17 cellular contexts compared by ENCODE assay signal in genomic region chr4:151566053-151566452, GRCh38.
A peak's percentile ranks its signal among the peaks of the same experiment; 100 is the strongest.
DNase-seq lines count a peak whose midpoint lies in the region; ATAC-seq, FAIRE-seq and TF ChIP-seq lines count a peak whose summit lies in the region.
"Had no signal": no experiment of that assay in that cellular context is flagged by ENCODE, and none has a peak within 500 bp of the region (broad histone marks: within the 10 kb centered on the region; RNA-seq: fewer than 3 reads in every experiment).

No MANE protein-coding gene starts in this region.

- ATAC-seq in HepG2 (no peak), right lobe of liver (no peak), GM19035 (IDR thresholded peaks at IDR 0.05; ENCODE audit: unreplicated experiment) (no peak), HG02763 (IDR thresholded peaks at IDR 0.05; ENCODE audit: unreplicated experiment) (no peak)
- ATAC-seq: CD8-positive, alpha-beta T cell; HCT116 had no signal

- H3F3A ChIP-seq in SU-DHL-6 (ENCODE audit: insufficient read depth): no peaks in the 10 kb centered on the region

- intact Hi-C loops in HepG2 (cut with micrococcal nuclease; ENCODE audit: unreplicated experiment) (no loop called here), right lobe of liver (cut with DNase I) (no loop called here)

- H3K27ac ChIP-seq in HepG2 (ENCODE audit: extremely low read length, insufficient read depth, low read length) (no peak overlapping the region), right lobe of liver (no peak overlapping the region), SU-DHL-6 (ENCODE audit: low read depth, low read length) (no peak overlapping the region), small intestine (ENCODE audit: low read depth in 1 of 2, low read length in 1 of 2) (no peak overlapping the region)
- H3K27ac ChIP-seq: BLaER1 had no signal

- POLR2A ChIA-PET in HepG2 (lab: Yijun Ruan, JAX): no interaction called here

- TF ChIP-seq CTCF in HepG2 (CRISPR knock-in tag; IDR thresholded peaks at IDR 0.05) (no peak), right lobe of liver (IDR thresholded peaks at IDR 0.05) (no peak), SU-DHL-6 (IDR thresholded peaks at IDR 0.05; ENCODE audit: insufficient read depth, low read length, poor library complexity, severe bottlenecking) (no peak)

- H3K79me2 ChIP-seq in HepG2 (ENCODE audit: insufficient read depth, low read length): no peaks in the 10 kb centered on the region
- no peaks in the 10 kb centered on the region for H3K79me2 ChIP-seq in SU-DHL-6 (ENCODE audit: insufficient read depth, low read length)

- H3K9me3 ChIP-seq in HepG2 (ENCODE audit: low read length) (no peaks in the 10 kb centered on the region), right lobe of liver (no peaks in the 10 kb centered on the region), SU-DHL-6 (ENCODE audit: insufficient read depth, low read length) (no peaks in the 10 kb centered on the region), small intestine (ENCODE audit: control insufficient read depth, low read depth) (no peaks in the 10 kb centered on the region)
- H3K9me3 ChIP-seq: BLaER1 had no signal

- no peaks in the 10 kb centered on the region for H3K9me2 ChIP-seq in SU-DHL-6 (replicated peaks; ENCODE audit: insufficient read depth, low read length)

- BruUV-seq in HepG2 (replicated peaks; lab: Mats Ljungman, UMichigan): no TSS peak

- H3K4me1 ChIP-seq in HepG2 (ENCODE audit: insufficient read depth, low read length) (no peaks in the 10 kb centered on the region), right lobe of liver (no peaks in the 10 kb centered on the region), small intestine (ENCODE audit: control insufficient read depth in 2 of 2, insufficient read depth in 1 of 2, low read depth in 1 of 2, low read length in 1 of 2) (peaks cover 3 to 4% of the 10 kb centered on the region in 2 donors)

- CTCF ChIA-PET in HepG2 (lab: Yijun Ruan, JAX; ENCODE audit: low intra/inter-chr PET ratio, low total read pairs): no interaction called here

- H4K20me1 ChIP-seq in HepG2 (ENCODE audit: insufficient read depth, low read length) (no peaks in the 10 kb centered on the region), SU-DHL-6 (ENCODE audit: low read depth, low read length) (no peaks in the 10 kb centered on the region)
- H4K20me1 ChIP-seq: BLaER1 had no signal

- FAIRE-seq in HepG2 (lab: Jason Lieb, UNC): no peak
- no peak for FAIRE-seq in small intestine (lab: Jason Lieb, UNC)
- FAIRE-seq: HTR-8/SVneo had no signal

- no peak for TF ChIP-seq POLR2A in HepG2 (IDR thresholded peaks at IDR 0.05; ENCODE audit: insufficient read depth in 1 of 2, low read depth in 2 of 2, low read length in 2 of 2)
- TF ChIP-seq POLR2A in right lobe of liver (IDR thresholded peaks at IDR 0.05): no peak

- H3K36me3 ChIP-seq in HepG2 (replicated peaks in 1 of 2; ENCODE audit: control insufficient read depth in 1 of 2, insufficient read depth in 2 of 2, low read length in 2 of 2) (no peaks in the 10 kb centered on the region; a peak in 1 of 5 replicates), right lobe of liver (no peaks in the 10 kb centered on the region), SU-DHL-6 (ENCODE audit: low read length) (no peaks in the 10 kb centered on the region), small intestine (ENCODE audit: control insufficient read depth in 2 of 2, insufficient read depth in 2 of 2, low read length in 2 of 2) (no peaks in the 10 kb centered on the region)
- H3K36me3 ChIP-seq: BLaER1 had no signal

- in situ Hi-C loops in HepG2 (cut with HindIII; ENCODE audit: extremely low pct_ligation_motif_present, low pct_unique_long_range_greater_than_20kb): no loop called here

- H3K4me3 ChIP-seq in HepG2 (replicated peaks in 1 of 3; ENCODE audit: insufficient read depth in 1 of 3, low read depth in 2 of 3, low read length in 3 of 3) (no peak overlapping the region), right lobe of liver (no peak overlapping the region), SU-DHL-6 (ENCODE audit: insufficient read depth, low read length, poor library complexity, severe bottlenecking) (no peak overlapping the region), small intestine (ENCODE audit: low read depth in 1 of 2, low read length in 2 of 2) (no peak overlapping the region)
- H3K4me3 ChIP-seq: BLaER1 had no signal

- TF ChIP-seq RAD21 in HepG2 (CRISPR knock-in tag; IDR thresholded peaks at IDR 0.05): no peak

- WGBS in HepG2 (ENCODE audit: low lambda C conversion rate): 94% methylated on average over 3 of the region's 3 CpGs
- 91% methylated on average over 3 of the region's 3 CpGs for WGBS in right lobe of liver (ENCODE audit: insufficient coverage, low coverage, low lambda C conversion rate, missing lambda C conversion rate)
- WGBS in small intestine, 3 donors: 46 to 79% (median 72%) methylated on average over 3 of the region's 3 CpGs

- H2AFZ ChIP-seq in HepG2 (ENCODE audit: low read length) (no peak overlapping the region), SU-DHL-6 (ENCODE audit: low read depth, low read length, severe bottlenecking) (no peak overlapping the region)

- H3K4me2 ChIP-seq in HepG2 (ENCODE audit: low read depth, low read length) (no peak overlapping the region), SU-DHL-6 (ENCODE audit: low read depth, low read length, poor library complexity, severe bottlenecking) (peak overlapping the region; percentile 42)
- H3K4me2 ChIP-seq: BLaER1 had no signal

- no peak for TF ChIP-seq EP300 in HepG2 (IDR thresholded peaks at IDR 0.05; ENCODE audit: low read depth in 2 of 2, low read length in 2 of 2)
- TF ChIP-seq EP300 in HepG2 (CRISPR knock-in tag; IDR thresholded peaks at IDR 0.05; ENCODE audit: borderline replicate concordance): no peak

- H3K9ac ChIP-seq in HepG2 (ENCODE audit: insufficient read depth, low read depth, low read length): no peak overlapping the region
- no peak overlapping the region for H3K9ac ChIP-seq in SU-DHL-6 (ENCODE audit: low read length)
- H3K9ac ChIP-seq: BLaER1 had no signal

- DNase-seq in HepG2 (ENCODE audit: low spot score) (no peak), right lobe of liver (no peak), small intestine (peak; percentile 20), NCI-H446 treated with DMSO at 0.1 percent for 48 hours (lab: John Stamatoyannopoulos, UW) (no peak)
- DNase-seq: 8988T; Calu3; CD8-positive, alpha-beta T cell; DMS79 treated with DMSO at 0.1 percent for 48 hours; GF-D8; GOT3; H7 had no signal

- H3K27me3 ChIP-seq in HepG2 (ENCODE audit: control insufficient read depth in 1 of 2, insufficient read depth in 2 of 2, low read length in 2 of 2) (no peaks in the 10 kb centered on the region), right lobe of liver (no peaks in the 10 kb centered on the region), SU-DHL-6 (ENCODE audit: low read length) (no peaks in the 10 kb centered on the region), small intestine (ENCODE audit: control insufficient read depth in 2 of 2, insufficient read depth in 2 of 2, low read length in 2 of 2) (no peaks in the 10 kb centered on the region)
- H3K27me3 ChIP-seq: BLaER1 had no signal

TF ChIP-seq in HepG2, 621 proteins besides CTCF, POLR2A, EP300 and RAD21:
- TF ChIP-seq GRHL1 (CRISPR knock-in tag; conservative IDR thresholded peaks at IDR 0.05): no peak
- no peak for TF ChIP-seq NFE2L2 (IDR thresholded peaks at IDR 0.05; ENCODE audit: low read length)
- no peak for TF ChIP-seq RFX1 (IDR thresholded peaks at IDR 0.05)
- TF ChIP-seq ATF7 (IDR thresholded peaks at IDR 0.05): peak; percentile 72
- no peak for TF ChIP-seq ATF7 (CRISPR knock-in tag; IDR thresholded peaks at IDR 0.05)
- no peak for TF ChIP-seq KLF15 (CRISPR knock-in tag; IDR thresholded peaks at IDR 0.05; ENCODE audit: borderline replicate concordance)
- TF ChIP-seq CREB1 (IDR thresholded peaks at IDR 0.05): peak; percentile 2; the same call in 1 of the 2 replicates
- TF ChIP-seq CREB1 (CRISPR knock-in tag; IDR thresholded peaks at IDR 0.05): no peak
